In genomic region chr10:129711261-129711660, GRCh38 we compare ENCODE assay signal across 22 cellular contexts.
"Had no signal": no experiment of that assay in that cellular context is flagged by ENCODE, and none has a peak within 500 bp of the region (broad histone marks: within the 10 kb centered on the region; RNA-seq: fewer than 3 reads in every experiment).

No MANE protein-coding gene starts in this region.

- H3K9me3 Mint-ChIP-seq: activated CD4-positive, alpha-beta T cell treated with anti-CD3 and anti-CD28 coated beads, Interleukin-2, amount 10 ng/mL, durations not matched to agents 7 days and 5 days; activated CD8-positive, alpha-beta T cell treated with anti-CD3 and anti-CD28 coated beads for 36 hours; activated naive CD8-positive, alpha-beta T cell treated with anti-CD3 and anti-CD28 coated beads, Interleukin-2, amount 10 ng/mL, durations not matched to agents 7 days and 5 days; immature natural killer cell; natural killer cell treated with Interleukin-12 subunit alpha and Interleukin-12 subunit beta and Interleukin-15 and Interleukin-18, amount 100 ng/mL, for 72 hours; stimulated activated effector memory CD8-positive, alpha-beta T cell treated with anti-CD3 and anti-CD28 coated beads, Interleukin-12 subunit alpha, Interleukin-12 subunit beta, amount 100 ng/mL, for 72 hours had no signal

- H3K4me3 ChIP-seq: heart left ventricle, left lung, tibial artery had no signal

- H3K27me3 ChIP-seq: heart left ventricle, left lung, tibial artery had no signal

- H3K27me3 Mint-ChIP-seq: activated CD4-positive, alpha-beta T cell treated with anti-CD3 and anti-CD28 coated beads, Interleukin-2, amount 10 ng/mL, durations not matched to agents 7 days and 5 days; activated CD8-positive, alpha-beta T cell treated with anti-CD3 and anti-CD28 coated beads for 36 hours; activated naive CD8-positive, alpha-beta T cell treated with anti-CD3 and anti-CD28 coated beads, Interleukin-2, amount 10 ng/mL, durations not matched to agents 7 days and 5 days; activated T-cell treated with anti-CD3 and anti-CD28 coated beads, Interleukin-2, amount 50 U/mL, for 24 hours; natural killer cell treated with Interleukin-12 subunit alpha and Interleukin-12 subunit beta and Interleukin-15 and Interleukin-18, amount 100 ng/mL, for 72 hours; stimulated activated naive CD8-positive, alpha-beta T cell treated with anti-CD3 and anti-CD28 coated beads, Interleukin-15, amount 100 ng/mL, for 72 hours had no signal

- H3K9ac ChIP-seq: parathyroid adenoma had no signal

- H3K36me3 ChIP-seq: tibial artery had no signal

- H3K9me3 ChIP-seq: heart left ventricle, left lung, tibial artery had no signal

- ATAC-seq: activated CD8-positive, alpha-beta T cell treated with anti-CD3 and anti-CD28 coated beads for 36 hours; heart left ventricle; left lung; natural killer cell treated with Interleukin-12 subunit alpha and Interleukin-12 subunit beta and Interleukin-15 and Interleukin-18, amount 100 ng/mL, for 72 hours; sciatic nerve; stimulated activated effector memory CD8-positive, alpha-beta T cell treated with anti-CD3 and anti-CD28 coated beads, Interleukin-12 subunit alpha, Interleukin-12 subunit beta, amount 100 ng/mL, for 72 hours; stimulated activated naive CD8-positive, alpha-beta T cell treated with anti-CD3 and anti-CD28 coated beads, Interleukin-15, amount 100 ng/mL, for 72 hours had no signal

- H3K36me3 Mint-ChIP-seq: activated naive CD8-positive, alpha-beta T cell treated with anti-CD3 and anti-CD28 coated beads, Interleukin-2, amount 10 ng/mL, durations not matched to agents 7 days and 5 days; natural killer cell treated with Interleukin-12 subunit alpha and Interleukin-12 subunit beta and Interleukin-15 and Interleukin-18, amount 100 ng/mL, for 72 hours had no signal

- H2AFZ ChIP-seq: parathyroid adenoma had no signal

- H3K4me1 ChIP-seq: left lung, parathyroid adenoma had no signal

- H3K27ac Mint-ChIP-seq: activated CD4-positive, alpha-beta T cell treated with anti-CD3 and anti-CD28 coated beads, Interleukin-2, amount 10 ng/mL, durations not matched to agents 7 days and 5 days; activated CD8-positive, alpha-beta T cell treated with anti-CD3 and anti-CD28 coated beads for 36 hours; activated naive CD8-positive, alpha-beta T cell treated with anti-CD3 and anti-CD28 coated beads, Interleukin-2, amount 10 ng/mL, durations not matched to agents 7 days and 5 days; activated T-cell treated with anti-CD3 and anti-CD28 coated beads, Interleukin-2, amount 50 U/mL, for 24 hours; immature natural killer cell; natural killer cell treated with Interleukin-12 subunit alpha and Interleukin-12 subunit beta and Interleukin-15 and Interleukin-18, amount 100 ng/mL, for 72 hours; stimulated activated effector memory CD8-positive, alpha-beta T cell treated with anti-CD3 and anti-CD28 coated beads, Interleukin-12 subunit alpha, Interleukin-12 subunit beta, amount 100 ng/mL, for 72 hours; stimulated activated naive CD8-positive, alpha-beta T cell treated with anti-CD3 and anti-CD28 coated beads, Interleukin-15, amount 100 ng/mL, for 72 hours had no signal

- H3K27ac ChIP-seq: heart left ventricle, left lung, parathyroid adenoma, tibial artery had no signal

- H3K79me2 ChIP-seq: parathyroid adenoma had no signal

- DNase-seq: activated CD4-positive, alpha-beta T cell treated with anti-CD3 and anti-CD28 coated beads, Interleukin-2, amount 10 ng/mL, durations not matched to agents 7 days and 5 days; activated CD4-positive, CD25-positive, alpha-beta regulatory T cell treated with anti-CD3 and anti-CD28 coated beads, Interleukin-2, amount 50 U/mL, for 72 hours; activated CD8-positive, alpha-beta memory T cell treated with anti-CD3 and anti-CD28 coated beads, Interleukin-2, amount 50 U/mL, for 4 hours; activated CD8-positive, alpha-beta T cell treated with anti-CD3 and anti-CD28 coated beads for 36 hours; activated naive CD4-positive, alpha-beta T cell treated with Interleukin-2 at 50 U/mL for 16 hours; activated naive CD8-positive, alpha-beta T cell treated with anti-CD3 and anti-CD28 coated beads, Interleukin-2, amount 10 ng/mL, durations not matched to agents 7 days and 5 days; activated T-cell treated with anti-CD3 and anti-CD28 coated beads, Interleukin-2, amount 50 U/mL, for 24 hours; amygdala; cerebellar nuclear complex; cortex of kidney; immature natural killer cell; left lung; midbrain; small intestine; stimulated activated CD4-positive, alpha-beta T cell treated with anti-CD3 and anti-CD28 coated beads, Interleukin-2, amount 100 ng/mL, for 24 hours; stimulated activated naive CD8-positive, alpha-beta T cell treated with anti-CD3 and anti-CD28 coated beads, Interleukin-15, amount 100 ng/mL, for 72 hours; tibial artery had no signal

- H3K4me1 Mint-ChIP-seq: activated CD4-positive, alpha-beta T cell treated with anti-CD3 and anti-CD28 coated beads, Interleukin-2, amount 10 ng/mL, durations not matched to agents 7 days and 5 days; activated naive CD8-positive, alpha-beta T cell treated with anti-CD3 and anti-CD28 coated beads, Interleukin-2, amount 10 ng/mL, durations not matched to agents 7 days and 5 days; immature natural killer cell; stimulated activated effector memory CD8-positive, alpha-beta T cell treated with anti-CD3 and anti-CD28 coated beads, Interleukin-12 subunit alpha, Interleukin-12 subunit beta, amount 100 ng/mL, for 72 hours; stimulated activated naive CD8-positive, alpha-beta T cell treated with anti-CD3 and anti-CD28 coated beads, Interleukin-15, amount 100 ng/mL, for 72 hours had no signal

- H3K4me3 Mint-ChIP-seq: activated CD4-positive, alpha-beta T cell treated with anti-CD3 and anti-CD28 coated beads, Interleukin-2, amount 10 ng/mL, durations not matched to agents 7 days and 5 days; activated CD8-positive, alpha-beta T cell treated with anti-CD3 and anti-CD28 coated beads for 36 hours; activated naive CD8-positive, alpha-beta T cell treated with anti-CD3 and anti-CD28 coated beads, Interleukin-2, amount 10 ng/mL, durations not matched to agents 7 days and 5 days; activated T-cell treated with anti-CD3 and anti-CD28 coated beads, Interleukin-2, amount 50 U/mL, for 24 hours; immature natural killer cell; natural killer cell treated with Interleukin-12 subunit alpha and Interleukin-12 subunit beta and Interleukin-15 and Interleukin-18, amount 100 ng/mL, for 72 hours; stimulated activated effector memory CD8-positive, alpha-beta T cell treated with anti-CD3 and anti-CD28 coated beads, Interleukin-12 subunit alpha, Interleukin-12 subunit beta, amount 100 ng/mL, for 72 hours; stimulated activated naive CD8-positive, alpha-beta T cell treated with anti-CD3 and anti-CD28 coated beads, Interleukin-15, amount 100 ng/mL, for 72 hours had no signal
